Comparison of ENCODE assay signal across 23 cellular contexts in genomic region chr19:57305056-57305455, GRCh38.
"Had no signal": no experiment of that assay in that cellular context is flagged by ENCODE, and none has a peak within 500 bp of the region (broad histone marks: within the 10 kb centered on the region; RNA-seq: fewer than 3 reads in every experiment).

No MANE protein-coding gene starts in this region.

- DNase-seq: activated B cell treated with CpG ODN at 0.5 μM for 24 hours; activated CD4-positive, alpha-beta T cell treated with anti-CD3 and anti-CD28 coated beads for 36 hours; activated CD4-positive, alpha-beta T cell treated with anti-CD3 and anti-CD28 coated beads, Interleukin-2, amount 50 U/mL, for 48 hours; activated CD8-positive, alpha-beta memory T cell treated with anti-CD3 and anti-CD28 coated beads, Interleukin-2, amount 50 U/mL, for 48 hours; activated naive CD4-positive, alpha-beta T cell treated with Interleukin-2 at 50 U/mL for 16 hours; activated naive CD8-positive, alpha-beta T cell treated with anti-CD3 and anti-CD28 coated beads, Interleukin-2, amount 10 ng/mL, durations not matched to agents 7 days and 5 days; activated T-cell treated with anti-CD3 and anti-CD28 coated beads, Interleukin-2, amount 50 U/mL, for 48 hours; brain microvascular endothelial cell; cortex of kidney; erythroblast; foreskin fibroblast; glutamatergic neuron; hippocampal formation; naive B cell; sigmoid colon; stimulated activated CD4-positive, alpha-beta T cell treated with anti-CD3 and anti-CD28 coated beads, Interleukin-2, amount 100 ng/mL, for 48 hours; stimulated activated naive CD4-positive, alpha-beta T cell; SW 1271; T-helper 17 cell; upper lobe of left lung had no signal

- H3K36me3 ChIP-seq: neural progenitor cell had no signal

- H2AFZ ChIP-seq: neural progenitor cell had no signal

- H3K9me3 ChIP-seq: sigmoid colon had no signal

- H3K27ac ChIP-seq: brain microvascular endothelial cell, neural progenitor cell, sigmoid colon, SK-N-MC, thoracic aorta, upper lobe of left lung had no signal

- H3K27me3 ChIP-seq: brain microvascular endothelial cell, neural progenitor cell, sigmoid colon, upper lobe of left lung had no signal

- H3K4me3 ChIP-seq: neural progenitor cell, sigmoid colon, SK-N-MC, thoracic aorta, upper lobe of left lung had no signal

- H3K9ac ChIP-seq: neural progenitor cell had no signal

- ATAC-seq: activated CD4-positive, alpha-beta T cell treated with anti-CD3 and anti-CD28 coated beads for 36 hours; T-helper 17 cell had no signal

- H3K4me2 ChIP-seq: neural progenitor cell had no signal

- H3K4me1 ChIP-seq: neural progenitor cell had no signal
